1 cellular context compared by ENCODE assay signal in the genomic region with DNA sequence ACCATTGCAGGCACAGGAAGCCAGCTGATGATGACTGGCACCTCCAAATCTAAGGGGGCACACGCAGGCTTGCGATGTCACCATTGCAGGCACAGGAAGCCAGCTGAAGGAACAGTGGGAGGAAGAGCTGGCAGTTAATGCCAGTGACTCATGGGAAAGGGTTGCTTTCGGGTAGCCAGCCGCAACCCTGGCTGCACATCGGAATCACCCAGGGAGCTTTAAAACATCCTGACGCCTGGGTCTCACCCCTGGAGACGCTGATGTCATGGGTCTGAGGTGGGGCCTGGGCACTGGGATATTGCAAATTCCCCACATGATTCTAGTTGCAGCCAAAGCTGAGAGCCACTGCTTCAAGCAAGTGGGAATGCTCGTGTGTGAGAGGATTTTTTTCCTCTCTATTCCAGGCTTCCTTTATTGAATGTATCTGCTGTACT.
TF ChIP-seq lines count a peak whose summit lies in the region.

No MANE protein-coding gene starts in this region.

TF ChIP-seq in HEK293, 187 proteins besides CTCF, POLR2A, EP300 and RAD21 (continued from another document):
- TF ChIP-seq KLF8 (tag by site-specific recombination; IDR thresholded peaks at IDR 0.05) (0 out of 2 replicates have a peak, but pooled peaks have one; percentile 15), SCRT1 (tag by site-specific recombination; IDR thresholded peaks at IDR 0.05; ENCODE audit: borderline replicate concordance) (no peak), ZNF621 (tag by site-specific recombination; IDR thresholded peaks at IDR 0.05) (no peak), KLF10 (tag by site-specific recombination; IDR thresholded peaks at IDR 0.05) (no peak), ZBTB21 (tag by site-specific recombination; IDR thresholded peaks at IDR 0.05) (0 out of 2 replicates have a peak, but pooled peaks have one; percentile 22), OSR2 (tag by site-specific recombination; IDR thresholded peaks at IDR 0.05) (0 out of 2 replicates have a peak, but pooled peaks have one; percentile 23), ZIC2 (tag by site-specific recombination; IDR thresholded peaks at IDR 0.05) (peak; percentile 46)
